Comparison of ENCODE assay signal across 17 cellular contexts in the genomic region with DNA sequence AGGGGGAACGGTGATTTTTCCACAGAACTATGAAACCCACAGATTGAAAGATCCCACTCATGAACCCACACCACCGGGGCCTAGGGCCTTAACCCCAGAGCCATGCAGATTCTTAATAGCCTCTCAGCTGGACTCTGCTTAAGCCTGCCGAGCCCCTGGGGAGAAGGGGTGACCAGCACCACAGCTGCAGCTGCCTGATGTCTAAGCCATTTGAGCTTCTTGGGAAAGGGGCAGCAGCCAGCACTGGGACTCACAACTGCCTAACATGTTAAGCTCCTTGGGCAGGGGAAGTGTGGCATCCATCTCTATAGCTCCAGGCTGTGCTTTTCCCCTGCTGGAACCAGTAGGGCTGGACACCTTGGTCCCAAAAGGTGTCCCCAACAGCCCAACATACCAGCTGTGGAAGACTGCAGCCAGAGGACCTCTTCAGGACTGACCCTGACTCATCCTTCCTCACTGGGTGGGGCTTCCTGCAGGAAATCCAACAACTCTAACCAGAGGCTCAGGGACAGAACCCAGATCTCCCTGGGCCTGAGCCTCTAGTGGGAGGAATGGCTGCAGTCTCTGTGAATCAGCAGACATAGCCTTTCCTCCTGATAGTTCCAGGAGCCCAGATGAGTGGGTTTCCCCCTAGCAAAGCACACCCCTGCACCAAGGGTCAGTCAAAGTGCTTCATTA. TPM values are rescaled to one million over a fixed set of nuclear protein-coding genes. Genes with fewer than 3 reads are reported as not detected.
A peak's percentile ranks its signal among the peaks of the same experiment; 100 is the strongest.
DNase-seq lines count a peak whose midpoint lies in the region; ATAC-seq and TF ChIP-seq lines count a peak whose summit lies in the region.
"Had no signal": no experiment of that assay in that cellular context is flagged by ENCODE, and none has a peak within 500 bp of the region (broad histone marks: within the 10 kb centered on the region; RNA-seq: fewer than 3 reads in every experiment).

No MANE protein-coding gene starts in this region.

- H3K9me3 ChIP-seq in SJCRH30 (replicated peaks), result no peaks in the 10 kb centered on the region

- no peak overlapping the region for H3K27ac Mint-ChIP-seq in T-cell
- H3K27ac Mint-ChIP-seq: B cell; CD4-positive, CD25-positive, alpha-beta regulatory T cell had no signal

- H3K27me3 Mint-ChIP-seq in T-cell, result peaks cover 7 to 14% of the 10 kb centered on the region in 2 donors
- H3K27me3 Mint-ChIP-seq: CD4-positive, CD25-positive, alpha-beta regulatory T cell had no signal

- H3K36me3 Mint-ChIP-seq in T-cell, result no peaks in the 10 kb centered on the region
- H3K36me3 Mint-ChIP-seq: CD4-positive, CD25-positive, alpha-beta regulatory T cell had no signal

- DNase-seq in ELF-1 (ENCODE audit: low read depth, low spot score) (peak; percentile 1), SJCRH30 (peak; percentile 52), fibroblast of pulmonary artery (ENCODE audit: low read depth) (peak; percentile 11), stromal cell of bone marrow (ENCODE audit: low read depth) (peak; percentile 3), T-cell (no peak), COLO668 (lab: John Stamatoyannopoulos, UW; ENCODE audit: unreplicated experiment) (no peak)
- DNase-seq: Calu3; CD4-positive, CD25-positive, alpha-beta regulatory T cell; DMS79; MM.1S; NCI-H1092 treated with DMSO at 0.1 percent for 48 hours; NCI-H2227 treated with DMSO at 0.1 percent for 48 hours; NCI-H524 treated with DMSO at 0.1 percent for 48 hours had no signal

- H3K4me3 Mint-ChIP-seq in T-cell, result no peak overlapping the region
- H3K4me3 Mint-ChIP-seq: B cell; CD4-positive, CD25-positive, alpha-beta regulatory T cell had no signal

- H3K4me3 ChIP-seq in SJCRH30, result no peak overlapping the region
- H3K4me3 ChIP-seq in fibroblast of pulmonary artery (replicated peaks; ENCODE audit: low read depth, low read length), result no peak overlapping the region

- no peaks in the 10 kb centered on the region for H3K4me1 ChIP-seq in SJCRH30

- ATAC-seq in T-cell (replicated peaks in 1 of 4) (no peak), HG03175 (IDR thresholded peaks at IDR 0.05; ENCODE audit: unreplicated experiment) (no peak)
- ATAC-seq: Panc1 had no signal

- no peak for TF ChIP-seq CTCF in fibroblast of pulmonary artery (IDR thresholded peaks at IDR 0.05; ENCODE audit: low read length, missing control alignments)

- H3K9me3 Mint-ChIP-seq in T-cell, result peaks cover 0 to 12% (median 11%) of the 10 kb centered on the region in 3 donors

- H3K36me3 ChIP-seq in SJCRH30, result no peaks in the 10 kb centered on the region

- POLR2A ChIA-PET in T-cell (lab: Charles Lee), result no interaction called here

- no peak overlapping the region for H3K27ac ChIP-seq in SJCRH30

- no peaks in the 10 kb centered on the region for H3K27me3 ChIP-seq in SJCRH30

- H3K4me1 Mint-ChIP-seq in T-cell, result no peaks in the 10 kb centered on the region
- H3K4me1 Mint-ChIP-seq: B cell; CD4-positive, CD25-positive, alpha-beta regulatory T cell had no signal

- CTCF ChIA-PET in T-cell (lab: Charles Lee), result no interaction called here

RNA-seq across cellular contexts. Expression of a gene that starts 34.6 kb away (rescaled TPM):
- not detected in 2 replicates for total RNA-seq in SJCRH30 (2014; rRNA removed; shearing (Covaris generic))
- total RNA-seq in T-cell, result under 1 TPM in 1 of 5 donors, not detected in 4; 0.20 TPM
- total RNA-seq: B cell; Calu3; CD4-positive, CD25-positive, alpha-beta regulatory T cell; H1 had no signal

Comparison
In these comparisons a context has a peak if more than half of its experiments do, and no peak if none do; other contexts are left out.
1. DNase-seq: peak in ELF-1 (single experiment), SJCRH30 (2 of 2), fibroblast of pulmonary artery (single experiment) and stromal cell of bone marrow (single experiment); none in T-cell (0 of 34) and COLO668 (single experiment).